1 cellular context compared by ENCODE assay signal in the genomic region with DNA sequence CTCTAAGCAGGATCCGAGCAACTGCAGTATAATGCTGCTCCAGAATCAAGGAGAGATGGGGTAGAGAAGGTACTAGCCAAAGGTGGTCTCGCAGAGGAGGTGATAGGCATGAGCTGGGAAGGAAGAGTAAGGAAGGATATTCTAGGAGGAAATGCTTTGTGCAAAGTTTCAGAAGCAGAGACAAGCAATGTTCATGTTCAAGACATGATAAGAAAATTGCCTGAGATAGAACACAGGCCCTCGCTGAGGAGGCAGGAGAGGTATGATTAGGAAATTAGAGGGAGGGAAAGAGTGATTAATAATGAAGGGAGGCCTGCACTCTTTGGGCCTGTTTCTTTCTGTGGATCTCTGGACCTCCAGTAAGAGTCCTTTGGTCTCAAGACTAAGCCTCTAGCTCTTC.
TF ChIP-seq lines count a peak whose summit lies in the region.

No MANE protein-coding gene starts in this region.

TF ChIP-seq in K562, 482 proteins besides CTCF, POLR2A, EP300 and RAD21:
- TF ChIP-seq CBFA2T3 (IDR thresholded peaks at IDR 0.05) (peak; percentile 58), BACH1 (tag; IDR thresholded peaks at IDR 0.05) (peak; percentile 7; the same call in 1 of the 2 replicates), POLR3G (IDR thresholded peaks at IDR 0.05; ENCODE audit: extremely low read depth, insufficient read length, insufficient replicate concordance) (no peak), ARID1B (IDR thresholded peaks at IDR 0.05) (peak; percentile 22; the same call in 1 of the 2 replicates), CTBP1 (IDR thresholded peaks at IDR 0.05; ENCODE audit: borderline replicate concordance) (0 out of 2 replicates have a peak, but pooled peaks have one; percentile 3), BRD9 (IDR thresholded peaks at IDR 0.05; ENCODE audit: low read depth, partially characterized antibody) (no peak), TAL1 (IDR thresholded peaks at IDR 0.05) (0 out of 2 replicates have a peak, but pooled peaks have one; percentile 5)
